In the genomic region with DNA sequence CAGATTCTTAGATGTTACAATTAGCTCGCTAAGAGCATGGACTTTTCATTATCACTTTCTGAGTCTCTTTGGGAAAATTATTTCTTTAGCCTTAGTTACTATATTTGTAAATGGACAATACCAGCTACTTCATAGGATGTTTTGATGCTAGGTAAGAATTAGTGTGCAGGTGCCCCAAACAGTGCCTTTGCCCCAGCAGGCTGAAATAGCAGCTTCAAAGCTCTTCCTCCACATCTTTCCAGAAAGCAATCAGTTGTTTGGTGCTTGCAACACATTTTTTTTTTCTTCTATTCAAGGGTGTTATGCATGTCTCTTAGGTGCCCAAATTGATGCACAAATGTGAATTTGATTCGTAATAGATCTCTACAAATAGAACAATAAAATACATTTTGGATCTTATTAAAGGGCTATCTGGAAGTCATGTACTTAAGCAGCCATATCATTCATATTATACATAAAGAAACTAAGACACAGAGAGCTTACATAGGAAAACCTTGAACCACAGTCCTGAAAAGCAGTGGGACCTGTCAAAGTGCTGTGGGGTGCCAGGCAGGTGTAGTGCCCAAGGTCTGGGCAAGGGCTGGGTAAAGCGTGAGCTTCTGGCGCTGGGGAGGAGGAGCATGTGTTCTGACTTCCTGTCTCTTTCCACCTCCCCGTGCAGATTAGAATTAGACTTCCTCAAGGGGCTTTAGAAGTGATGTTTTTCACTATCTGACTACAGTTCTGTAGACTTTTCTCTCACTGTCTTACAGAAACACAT, we compare ENCODE assay signal across 8 cellular contexts.
DNase-seq lines count a peak whose midpoint lies in the region; ATAC-seq, FAIRE-seq and TF ChIP-seq lines count a peak whose summit lies in the region.

No MANE protein-coding gene starts in this region.

- H3K4me3 Mint-ChIP-seq in neural progenitor cell: no peak overlapping the region

- no peak overlapping the region for H3K4me2 ChIP-seq in neural progenitor cell

- H3K4me3 ChIP-seq in RWPE2 (ENCODE audit: severe bottlenecking): no peak overlapping the region
- peak overlapping the region; percentile 17 for H3K4me3 ChIP-seq in effector memory CD4-positive, alpha-beta T cell (ENCODE audit: insufficient read depth, low read depth, low read length, poor library complexity, severe bottlenecking)
- H3K4me3 ChIP-seq in thymus (ENCODE audit: low read length): peak overlapping the region; percentile 4
- H3K4me3 ChIP-seq in neural progenitor cell: no peak overlapping the region

- H3K27me3 ChIP-seq in RWPE2 (ENCODE audit: insufficient read depth, poor library complexity, severe bottlenecking) (no peaks in the 10 kb centered on the region), thymus (ENCODE audit: control insufficient read depth, insufficient read depth) (no peaks in the 10 kb centered on the region), neural progenitor cell (no peaks in the 10 kb centered on the region)
- no peaks in the 10 kb centered on the region for H3K27me3 ChIP-seq in effector memory CD4-positive, alpha-beta T cell (replicated peaks; ENCODE audit: control insufficient read depth, insufficient read depth, low read length, poor library complexity, severe bottlenecking)

- no peak overlapping the region for H3K27ac Mint-ChIP-seq in neural progenitor cell

- H3K9me3 ChIP-seq in RWPE2 (ENCODE audit: severe bottlenecking) (no peaks in the 10 kb centered on the region), thymus (ENCODE audit: control insufficient read depth) (no peaks in the 10 kb centered on the region), neural progenitor cell (ENCODE audit: low read depth) (no peaks in the 10 kb centered on the region)
- H3K9me3 ChIP-seq in effector memory CD4-positive, alpha-beta T cell (ENCODE audit: control insufficient read depth, low read length): no peaks in the 10 kb centered on the region

- no peak overlapping the region for H2AFZ ChIP-seq in neural progenitor cell (replicated peaks)

- TF ChIP-seq CTCF in RWPE2 (IDR thresholded peaks at IDR 0.05; ENCODE audit: poor library complexity, severe bottlenecking): no peak
- TF ChIP-seq CTCF in D721Med (IDR thresholded peaks at IDR 0.05; ENCODE audit: insufficient read depth, missing control alignments): no peak
- TF ChIP-seq CTCF in neural progenitor cell (IDR thresholded peaks at IDR 0.05): no peak

- no peaks in the 10 kb centered on the region for H3F3A ChIP-seq in neural progenitor cell (ENCODE audit: low read depth)

- H4K20me1 ChIP-seq in neural progenitor cell (ENCODE audit: low read depth): peaks cover 63% of the 10 kb centered on the region

- H3K4me1 ChIP-seq in RWPE2 (ENCODE audit: insufficient read depth, poor library complexity, severe bottlenecking): peaks cover 54% of the 10 kb centered on the region
- H3K4me1 ChIP-seq in effector memory CD4-positive, alpha-beta T cell (ENCODE audit: control insufficient read depth, insufficient read depth, low read length, poor library complexity, severe bottlenecking): peaks cover 27% of the 10 kb centered on the region
- peaks cover 28% of the 10 kb centered on the region for H3K4me1 ChIP-seq in thymus (ENCODE audit: control insufficient read depth, insufficient read depth, low read length)
- H3K4me1 ChIP-seq in neural progenitor cell: peaks cover 45% of the 10 kb centered on the region

- peaks cover 100% of the 10 kb centered on the region for H3K79me2 ChIP-seq in neural progenitor cell (ENCODE audit: low read depth)

- H3K4me1 Mint-ChIP-seq in neural progenitor cell: peaks cover 66% of the 10 kb centered on the region

- FAIRE-seq in D721Med (lab: Jason Lieb, UNC): no peak

- H3K9ac ChIP-seq in neural progenitor cell: no peak overlapping the region

- peaks cover 27% of the 10 kb centered on the region for H3K36me3 Mint-ChIP-seq in neural progenitor cell

- peaks cover 24% of the 10 kb centered on the region for H3K36me3 ChIP-seq in RWPE2 (ENCODE audit: low read depth)
- H3K36me3 ChIP-seq in effector memory CD4-positive, alpha-beta T cell (ENCODE audit: control insufficient read depth, insufficient read depth, low read length): no peaks in the 10 kb centered on the region
- H3K36me3 ChIP-seq in thymus (ENCODE audit: control insufficient read depth, insufficient read depth): no peaks in the 10 kb centered on the region
- H3K36me3 ChIP-seq in neural progenitor cell: no peaks in the 10 kb centered on the region

- peaks cover 5% of the 10 kb centered on the region for H3K9me3 Mint-ChIP-seq in neural progenitor cell

- H3K27ac ChIP-seq in RWPE2 (ENCODE audit: poor library complexity, severe bottlenecking) (peak overlapping the region; percentile 98), thymus (ENCODE audit: low read depth) (peak overlapping the region; percentile 85), neural progenitor cell (no peak overlapping the region)
- H3K27ac ChIP-seq in effector memory CD4-positive, alpha-beta T cell (ENCODE audit: insufficient read depth, low read length, poor library complexity, severe bottlenecking): peak overlapping the region; percentile 50

- H3K27me3 Mint-ChIP-seq in neural progenitor cell (ENCODE audit: insufficient read depth, low read depth): no peaks in the 10 kb centered on the region

- ATAC-seq in RWPE2 (ENCODE audit: low read depth): peak; percentile 72

- 37% methylated on average over 5 of the region's 5 CpGs for WGBS in thymus

- DNase-seq in stimulated activated naive CD4-positive, alpha-beta T cell (lab: John Stamatoyannopoulos, UW): peak; percentile 3 to 54 (median 28)
- DNase-seq in stimulated activated naive CD4-positive, alpha-beta T cell treated with Interleukin-2 at 50 U/mL for 16 hours (lab: John Stamatoyannopoulos, UW): no peak
- DNase-seq in RWPE2 (ENCODE audit: low spot score) (no peak), D721Med (ENCODE audit: insufficient read length, low spot score) (no peak), NCI-H2171 treated with DMSO at 0.1 percent for 48 hours (lab: John Stamatoyannopoulos, UW) (no peak), neural progenitor cell (ENCODE audit: low spot score) (no peak)
- peak in 2 of 3 donors; percentile 14 to 19 for DNase-seq in effector memory CD4-positive, alpha-beta T cell

Comparison
In these comparisons a context has a peak if more than half of its experiments do, and no peak if none do; other contexts are left out.
1. DNase-seq: peak in stimulated activated naive CD4-positive, alpha-beta T cell (6 of 6) and effector memory CD4-positive, alpha-beta T cell (2 of 3); none in stimulated activated naive CD4-positive, alpha-beta T cell treated with Interleukin-2 at 50 U/mL for 16 hours (single experiment), RWPE2 (single experiment), D721Med (single experiment), NCI-H2171 treated with DMSO at 0.1 percent for 48 hours (single experiment) and neural progenitor cell (single experiment).
2. H3K4me3 ChIP-seq: peak in effector memory CD4-positive, alpha-beta T cell (single experiment) and thymus (single experiment); none in RWPE2 (single experiment) and neural progenitor cell (single experiment).